Comparison of ENCODE assay signal across 8 cellular contexts in the genomic region with DNA sequence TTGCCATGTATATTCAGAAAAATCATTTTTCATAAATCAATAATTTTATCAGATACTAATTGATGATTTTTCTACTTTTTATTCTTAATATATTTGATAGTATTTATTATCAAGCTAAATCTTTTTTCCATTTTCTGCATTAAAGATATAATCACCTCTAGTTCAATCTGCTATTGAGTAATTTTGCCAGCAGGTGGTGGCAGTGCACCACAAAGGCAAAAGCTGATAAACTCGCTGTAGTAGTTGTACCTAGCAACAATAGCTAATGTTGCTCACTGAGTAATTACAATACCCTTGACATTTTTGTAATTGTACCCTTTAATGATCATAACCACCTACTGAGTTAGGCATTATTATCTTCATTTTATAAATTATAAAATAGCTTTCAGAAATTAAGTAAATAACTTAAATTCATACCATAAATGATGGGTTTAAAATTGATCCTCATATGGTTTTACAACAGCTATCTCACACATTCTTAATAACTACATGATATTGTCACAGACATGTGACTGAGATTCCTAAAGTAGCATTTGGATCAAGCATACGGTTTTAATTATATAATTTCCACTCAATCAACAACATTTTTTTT. TPM values are rescaled to one million over a fixed set of nuclear protein-coding genes. Genes with fewer than 3 reads are reported as not detected.
DNase-seq lines count a peak whose midpoint lies in the region; ATAC-seq, FAIRE-seq and TF ChIP-seq lines count a peak whose summit lies in the region.

No MANE protein-coding gene starts in this region.

- 35% methylated on average over 2 of the region's 2 CpGs; no CpG with 5 or more reads in 1 of the 2 experiments for WGBS in H1 (ENCODE audit: extremely low coverage in 1 of 2, insufficient coverage in 1 of 2, insufficient read length in 1 of 2, insufficient replicate concordance in 2 of 2, low coverage in 1 of 2, low lambda C conversion rate in 2 of 2, missing lambda C conversion rate in 1 of 2), 2 experiments

- H3K9ac ChIP-seq in SU-DHL-6 (ENCODE audit: low read length) (no peak overlapping the region), H1 (replicated peaks in 1 of 4; ENCODE audit: extremely low read depth in 1 of 4, low read depth in 3 of 4, low read length in 3 of 4) (no peak overlapping the region)

- H4K8ac ChIP-seq in H1 (ENCODE audit: extremely low read depth, insufficient read depth, low read length): no peak overlapping the region

- H2BK20ac ChIP-seq in H1 (ENCODE audit: low read length): no peak overlapping the region

- no peak overlapping the region for H2AK5ac ChIP-seq in H1 (ENCODE audit: low read depth, low read length)

- FAIRE-seq in GM18507 (lab: Jason Lieb, UNC) (peak; percentile 60), H1 (lab: Jason Lieb, UNC) (peak; percentile 85)

- H3K23me2 ChIP-seq in H1 (ENCODE audit: low read depth, low read length): no peaks in the 10 kb centered on the region

- H4K5ac ChIP-seq in H1 (ENCODE audit: insufficient read length, low read depth, low read length): no peak overlapping the region

- no peaks in the 10 kb centered on the region for H3K9me2 ChIP-seq in SU-DHL-6 (replicated peaks; ENCODE audit: insufficient read depth, low read length)

- in situ Hi-C loops in ACHN (cut with HindIII; ENCODE audit: low pct_ligation_motif_present, low pct_unique_long_range_greater_than_20kb, low sequenced_read_pairs): no loop called here

- H2BK120ac ChIP-seq in H1 (replicated peaks; ENCODE audit: low read depth, low read length): no peak overlapping the region

- no peaks in the 10 kb centered on the region for H3K79me1 ChIP-seq in H1 (ENCODE audit: low read depth, low read length)

- H4K91ac ChIP-seq in H1 (replicated peaks; ENCODE audit: insufficient read length, low read length): no peak overlapping the region

- no peaks in the 10 kb centered on the region for H3K36me3 ChIP-seq in SU-DHL-6 (ENCODE audit: low read length)
- H3K36me3 ChIP-seq in H1 (ENCODE audit: control insufficient read depth in 2 of 4, insufficient read depth in 4 of 4, low read length in 3 of 4): peaks cover 0 to 2% (median 0%) of the 10 kb centered on the region in 4 experiments; a peak in 1 of 8 replicates
- peaks cover 23% of the 10 kb centered on the region for H3K36me3 ChIP-seq in upper lobe of right lung

- H2BK5ac ChIP-seq in H1 (ENCODE audit: low read depth, low read length): no peak overlapping the region

- no peak overlapping the region for H3K14ac ChIP-seq in H1 (ENCODE audit: insufficient read length)

- H3K4me1 ChIP-seq in H1 (replicated peaks in 1 of 4; ENCODE audit: control insufficient read depth in 3 of 4, insufficient read depth in 4 of 4, low read length in 3 of 4) (peaks cover 0 to 6% (median 0%) of the 10 kb centered on the region in 4 experiments; a peak in 1 of 7 replicates), upper lobe of right lung (peaks cover 33% of the 10 kb centered on the region)

- no peak overlapping the region for H3K4me3 ChIP-seq in SU-DHL-6 (ENCODE audit: insufficient read depth, low read length, poor library complexity, severe bottlenecking)
- H3K4me3 ChIP-seq in H1 (ENCODE audit: extremely low read depth in 1 of 4, insufficient read depth in 2 of 4, low read depth in 3 of 4, low read length in 4 of 4): no peak overlapping the region
- H3K4me3 ChIP-seq in upper lobe of right lung: no peak overlapping the region

- no peak for TF ChIP-seq EP300 in H1 (IDR thresholded peaks at IDR 0.05; ENCODE audit: borderline replicate concordance in 1 of 2, low read depth in 2 of 2, low read length in 2 of 2)

- peak; percentile 80 for DNase-seq in ACHN
- no peak for DNase-seq in GM18507 (ENCODE audit: extremely low spot score, insufficient read length, low read depth)
- peak; percentile 43 for DNase-seq in NCI-H1105 (lab: John Stamatoyannopoulos, UW)
- peak in 1 of 2 experiments; percentile 71 for DNase-seq in H1 (ENCODE audit: low read depth in 1 of 2, low spot score in 2 of 2)
- DNase-seq in midbrain (lab: John Stamatoyannopoulos, UW): peak; percentile 49
- no peak for DNase-seq in upper lobe of right lung

- intact Hi-C loops in upper lobe of right lung (cut with DNase I): loop anchor here (5.0 to 10.0 kb wide), 2 partner anchors 77 to 1005 kb away; no protein-coding TSS in a partner anchor

- no peak overlapping the region for H3K56ac ChIP-seq in H1 (replicated peaks; ENCODE audit: insufficient read length, low read depth, low read length)

- H3K9me3 ChIP-seq in SU-DHL-6 (ENCODE audit: insufficient read depth, low read length) (no peaks in the 10 kb centered on the region), H1 (ENCODE audit: insufficient read depth in 2 of 2, low read depth in 1 of 2, low read length in 1 of 2) (no peaks in the 10 kb centered on the region), upper lobe of right lung (no peaks in the 10 kb centered on the region)

- TF ChIP-seq RAD21 in H1 (IDR thresholded peaks at IDR 0.05 in 1 of 2, conservative IDR thresholded peaks at IDR 0.05 in 1 of 2; ENCODE audit: low read depth in 2 of 2, low read length in 2 of 2): peak; percentile 98 to 99

- H2BK12ac ChIP-seq in H1 (ENCODE audit: low read depth, low read length): no peak overlapping the region

- H2AFZ ChIP-seq in SU-DHL-6 (ENCODE audit: low read depth, low read length, severe bottlenecking): no peak overlapping the region
- H2AFZ ChIP-seq in H1 (ENCODE audit: low read length): no peak overlapping the region

- H3K27ac ChIP-seq in SU-DHL-6 (ENCODE audit: low read depth, low read length) (no peak overlapping the region), H1 (ENCODE audit: low read depth, low read length) (no peak overlapping the region), upper lobe of right lung (no peak overlapping the region)

- H3K23ac ChIP-seq in H1 (ENCODE audit: insufficient read length): no peak overlapping the region

- TF ChIP-seq POLR2A in H1 (IDR thresholded peaks at IDR 0.05; ENCODE audit: control extremely low read depth in 1 of 2, low read depth in 2 of 2, low read length in 2 of 2): no peak

- CTCF ChIA-PET in H1 (lab: Charles Lee; ENCODE audit: partially characterized antibody): interaction anchor here (0.6 to 8.6 kb wide), 75 partner anchors 10 to 1909 kb away, joined by 3 to 331 read pairs (median 4); a partner anchor contains a TSS

- no peaks in the 10 kb centered on the region for H4K20me1 ChIP-seq in SU-DHL-6 (ENCODE audit: low read depth, low read length)
- no peaks in the 10 kb centered on the region for H4K20me1 ChIP-seq in H1 (replicated peaks in 1 of 2; ENCODE audit: control insufficient read depth in 1 of 2, insufficient read depth in 2 of 2, low read length in 2 of 2)

- no peak overlapping the region for H3K4ac ChIP-seq in H1 (replicated peaks; ENCODE audit: insufficient read length, low read depth, low read length)

- H2BK15ac ChIP-seq in H1 (ENCODE audit: low read length): no peak overlapping the region

- H3K18ac ChIP-seq in H1 (ENCODE audit: extremely low read depth, low read length): no peak overlapping the region

- no peaks in the 10 kb centered on the region for H3K27me3 ChIP-seq in SU-DHL-6 (ENCODE audit: low read length)
- H3K27me3 ChIP-seq in H1 (replicated peaks in 1 of 4; ENCODE audit: control insufficient read depth in 3 of 4, extremely low read depth in 1 of 4, insufficient read depth in 3 of 4, low read length in 3 of 4): no peaks in the 10 kb centered on the region
- H3K27me3 ChIP-seq in upper lobe of right lung: no peaks in the 10 kb centered on the region

- POLR2A ChIA-PET in H1 (lab: Charles Lee; ENCODE audit: partially characterized antibody): no interaction called here

- H3K4me2 ChIP-seq in SU-DHL-6 (ENCODE audit: low read depth, low read length, poor library complexity, severe bottlenecking): no peak overlapping the region
- H3K4me2 ChIP-seq in H1 (ENCODE audit: insufficient read depth in 1 of 2, low read depth in 2 of 2, low read length in 2 of 2): no peak overlapping the region

- peak; percentile 95 for ATAC-seq in HG02852 (IDR thresholded peaks at IDR 0.05; ENCODE audit: unreplicated experiment)
- peak; percentile 92 for ATAC-seq in upper lobe of right lung

- H3K79me2 ChIP-seq in SU-DHL-6 (ENCODE audit: insufficient read depth, low read length) (no peaks in the 10 kb centered on the region), H1 (ENCODE audit: control insufficient read depth in 1 of 2, insufficient read depth in 2 of 2, low read length in 2 of 2) (no peaks in the 10 kb centered on the region)

- no peaks in the 10 kb centered on the region for H3F3A ChIP-seq in SU-DHL-6 (ENCODE audit: insufficient read depth)

- TF ChIP-seq CTCF in SU-DHL-6 (IDR thresholded peaks at IDR 0.05; ENCODE audit: insufficient read depth, low read length, poor library complexity, severe bottlenecking): peak; percentile 46
- peak in 2 of 3 experiments; percentile 62 to 90; a peak in 3 of 4 replicates for TF ChIP-seq CTCF in H1 (IDR thresholded peaks at IDR 0.05; ENCODE audit: control extremely low read depth in 1 of 3, insufficient read depth in 1 of 3, low read depth in 1 of 3, low read length in 3 of 3)
- TF ChIP-seq CTCF in upper lobe of right lung (IDR thresholded peaks at IDR 0.05): peak; percentile 84

TF ChIP-seq in H1, 55 proteins besides CTCF, POLR2A, EP300 and RAD21 (continues in another document):
- TF ChIP-seq ASH2L (IDR thresholded peaks at IDR 0.05; ENCODE audit: low read length) (no peak), TAF7 (optimal IDR thresholded peaks at IDR 0.05; ENCODE audit: borderline replicate concordance, low read depth, low read length) (no peak), BRCA1 (IDR thresholded peaks at IDR 0.05; ENCODE audit: low read depth, low read length) (no peak)

RNA-seq across cellular contexts. Expression of a gene that starts 52.0 kb away (rescaled TPM):
- total RNA-seq in H1 (2021; fragmentation: NEBNext Ultra II Directional; extraction: Animal tissue kit (Norgen Biotek cat#: 25700)): 3.0 and 4.5 TPM in 2 replicates
- polyA plus RNA-seq in H1 (2011; rRNA removed): 1.9 and 2.4 TPM in 2 replicates
- 1.5 TPM for polyA plus RNA-seq in H1 (2011; cell fraction: cytosol; rRNA removed)
- 1.7 TPM for polyA plus RNA-seq in H1 (2011; cell fraction: nucleus; rRNA removed)
- polyA plus RNA-seq in H1 (2012, experiment 1 of 2): 0.82 to 2.2 TPM (median 1.4 TPM) in 4 replicates
- 0.24 TPM for polyA plus RNA-seq in H1 (2012, experiment 2 of 2)
- 2.3 TPM for polyA plus RNA-seq in H1 (2013, experiment 1 of 2)
- polyA plus RNA-seq in H1 (2013, experiment 2 of 2): 2.7 TPM
- polyA minus RNA-seq in H1 (2011; rRNA and poly(A)+ RNA removed): 8.9 and 11.5 TPM in 2 replicates
- polyA minus RNA-seq in H1 (2011; cell fraction: cytosol; rRNA and poly(A)+ RNA removed): 2.6 TPM
- polyA minus RNA-seq in H1 (2011; cell fraction: nucleus; rRNA and poly(A)+ RNA removed): 13.6 TPM
- total RNA-seq in upper lobe of right lung: 168 TPM

RNA-seq across cellular contexts. Expression of a gene that starts 54.2 kb away (rescaled TPM):
- 6.8 and 7.1 TPM in 2 replicates for total RNA-seq in H1 (2021; fragmentation: NEBNext Ultra II Directional; extraction: Animal tissue kit (Norgen Biotek cat#: 25700))
- 0.71 and 2.0 TPM in 2 replicates for polyA plus RNA-seq in H1 (2011; rRNA removed)
- 0.89 TPM for polyA plus RNA-seq in H1 (2011; cell fraction: cytosol; rRNA removed)
- polyA plus RNA-seq in H1 (2011; cell fraction: nucleus; rRNA removed): 1.0 TPM
- 3.1 to 9.6 TPM (median 3.9 TPM) in 4 replicates for polyA plus RNA-seq in H1 (2012, experiment 1 of 2)
- polyA plus RNA-seq in H1 (2012, experiment 2 of 2): 0.25 TPM
- polyA plus RNA-seq in H1 (2013, experiment 1 of 2): 6.4 TPM
- 6.3 TPM for polyA plus RNA-seq in H1 (2013, experiment 2 of 2)
- 2.4 and 3.7 TPM in 2 replicates for polyA minus RNA-seq in H1 (2011; rRNA and poly(A)+ RNA removed)
- 3.3 TPM for polyA minus RNA-seq in H1 (2011; cell fraction: cytosol; rRNA and poly(A)+ RNA removed)
- polyA minus RNA-seq in H1 (2011; cell fraction: nucleus; rRNA and poly(A)+ RNA removed): 5.6 TPM
- total RNA-seq in upper lobe of right lung: 366 TPM

Comparison
In these comparisons a context has a peak if more than half of its experiments do, and no peak if none do; other contexts are left out.
1. DNase-seq: peak in ACHN (single experiment), NCI-H1105 (single experiment) and midbrain (single experiment); none in GM18507 (single experiment) and upper lobe of right lung (single experiment).
2. RNA of a gene that starts 52.0 kb away (total RNA-seq): 168 TPM in upper lobe of right lung (single experiment); 3.0 to 4.5 TPM in H1; every median in the first group is over 10 times any median in the second.
3. RNA of a gene that starts 54.2 kb away (total RNA-seq): 366 TPM in upper lobe of right lung (single experiment); 6.8 to 7.1 TPM in H1; every median in the first group is over 10 times any median in the second.
4. Peak in every context shown above with its lines, with median percentiles within 50 percentile points of each other: CTCF ChIP-seq.